ENCODE assay signal across 1 cellular context in genomic region chr1:54406339-54407181, GRCh38.
A peak's percentile ranks its signal among the peaks of the same experiment; 100 is the strongest.
TF ChIP-seq lines count a peak whose summit lies in the region.

TSS of gene SSBP3 (minus strand) at chr1:54406394.

TF ChIP-seq in K562, 482 proteins besides CTCF, POLR2A, EP300 and RAD21 (continued from another document and continues in another):
- TF ChIP-seq FOS (IDR thresholded peaks at IDR 0.05; ENCODE audit: extremely low read depth, insufficient read length) (peak; percentile 82), EZH2 (IDR thresholded peaks at IDR 0.05; ENCODE audit: borderline replicate concordance, low read depth, low read length) (no peak), CBFA2T2 (conservative IDR thresholded peaks at IDR 0.05) (no peak), EP400 (IDR thresholded peaks at IDR 0.05) (no peak), MCM7 (IDR thresholded peaks at IDR 0.05) (no peak), ZNF76 (CRISPR knock-in tag; IDR thresholded peaks at IDR 0.05; ENCODE audit: borderline replicate concordance) (peak; percentile 85; the same call in 1 of the 2 replicates), CHCHD3 (CRISPR knock-in tag; IDR thresholded peaks at IDR 0.05) (no peak), ZBTB2 (IDR thresholded peaks at IDR 0.05) (0 out of 2 replicates have a peak, but pooled peaks have one; percentile 35), CBFB (CRISPR knock-in tag; IDR thresholded peaks at IDR 0.05) (no peak), XRCC3 (IDR thresholded peaks at IDR 0.05) (no peak), SAFB2 (IDR thresholded peaks at IDR 0.05; ENCODE audit: borderline replicate concordance, low read depth, low read length, severe bottlenecking) (no peak), STAT5A (IDR thresholded peaks at IDR 0.05; ENCODE audit: borderline replicate concordance, low read length) (no peak), CBFA2T3 (IDR thresholded peaks at IDR 0.05) (0 out of 2 replicates have a peak, but pooled peaks have one; percentile 8), ZKSCAN3 (CRISPR knock-in tag; IDR thresholded peaks at IDR 0.05) (no peak), MYC (IDR thresholded peaks at IDR 0.05; ENCODE audit: low read depth, low read length) (peak; percentile 22; the same call in 1 of the 2 replicates), MYC (CRISPR knock-in tag; IDR thresholded peaks at IDR 0.05; ENCODE audit: borderline replicate concordance, low read depth) (no peak), FOXA3 (CRISPR knock-in tag; conservative IDR thresholded peaks at IDR 0.05 in 1 of 2, IDR thresholded peaks at IDR 0.05 in 1 of 2) (no peak), RB1 (IDR thresholded peaks at IDR 0.05; ENCODE audit: low read depth) (peak; percentile 84), POLR3A (IDR thresholded peaks at IDR 0.05; ENCODE audit: borderline replicate concordance, extremely low read depth, insufficient read depth, insufficient read length) (no peak), TEAD1 (CRISPR knock-in tag; IDR thresholded peaks at IDR 0.05) (no peak), IFI16 (CRISPR knock-in tag; IDR thresholded peaks at IDR 0.05) (no peak), ZNF444 (CRISPR knock-in tag; IDR thresholded peaks at IDR 0.05) (no peak), TBL1XR1 (IDR thresholded peaks at IDR 0.05; ENCODE audit: low read length in 2 of 2) (no peak; a peak in 1 of 4 replicates), PTBP1 (IDR thresholded peaks at IDR 0.05; ENCODE audit: low read depth, low read length) (no peak), ELF1 (tag; IDR thresholded peaks at IDR 0.05) (no peak), LCOR (CRISPR knock-in tag; IDR thresholded peaks at IDR 0.05) (no peak), POLR2H (tag; IDR thresholded peaks at IDR 0.05; ENCODE audit: low read depth) (no peak), ZBTB26 (CRISPR knock-in tag; IDR thresholded peaks at IDR 0.05) (no peak), CBX3 (IDR thresholded peaks at IDR 0.05; ENCODE audit: borderline replicate concordance in 1 of 2, low read length in 2 of 2) (no peak), HINFP (tag; conservative IDR thresholded peaks at IDR 0.05; ENCODE audit: low read depth) (no peak), PRPF4 (IDR thresholded peaks at IDR 0.05; ENCODE audit: insufficient read depth, low read depth, low read length, poor library complexity, severe bottlenecking) (no peak), ZBTB8A (IDR thresholded peaks at IDR 0.05; ENCODE audit: partially characterized antibody) (no peak), MYBL2 (IDR thresholded peaks at IDR 0.05; ENCODE audit: low read depth) (no peak), MYBL2 (CRISPR knock-in tag; IDR thresholded peaks at IDR 0.05; ENCODE audit: borderline replicate concordance) (no peak), TEAD2 (tag; IDR thresholded peaks at IDR 0.05) (no peak), THAP12 (CRISPR knock-in tag; IDR thresholded peaks at IDR 0.05) (peak; percentile 89), PHB2 (IDR thresholded peaks at IDR 0.05; ENCODE audit: low read depth) (no peak), RNF2 (IDR thresholded peaks at IDR 0.05) (no peak), NCOA2 (IDR thresholded peaks at IDR 0.05; ENCODE audit: partially characterized antibody in 2 of 2) (no peak), IRF2 (CRISPR knock-in tag; IDR thresholded peaks at IDR 0.05) (no peak), BDP1 (IDR thresholded peaks at IDR 0.05; ENCODE audit: insufficient read depth, insufficient read length) (no peak), CAMTA2 (CRISPR knock-in tag; conservative IDR thresholded peaks at IDR 0.05) (no peak; the same call in 1 of the 2 replicates), GTF2A2 (tag; IDR thresholded peaks at IDR 0.05) (no peak), RBM15 (IDR thresholded peaks at IDR 0.05; ENCODE audit: insufficient read depth, low read length) (no peak), NR3C1 (CRISPR knock-in tag; IDR thresholded peaks at IDR 0.05) (no peak), SMARCA4 (IDR thresholded peaks at IDR 0.05) (no peak), CREB3L1 (IDR thresholded peaks at IDR 0.05; ENCODE audit: borderline replicate concordance, low read depth) (0 out of 2 replicates have a peak, but pooled peaks have one; percentile 44), ZNF311 (CRISPR knock-in tag; IDR thresholded peaks at IDR 0.05) (no peak), RBBP5 (IDR thresholded peaks at IDR 0.05; ENCODE audit: borderline replicate concordance, insufficient read depth, low read length, poor library complexity, severe bottlenecking) (peak; percentile 57), TCFL5 (CRISPR knock-in tag; conservative IDR thresholded peaks at IDR 0.05) (no peak), ERF (CRISPR knock-in tag; IDR thresholded peaks at IDR 0.05) (0 out of 2 replicates have a peak, but pooled peaks have one; percentile 46), CTCFL (IDR thresholded peaks at IDR 0.05; ENCODE audit: borderline replicate concordance, insufficient read depth, low read depth, low read length, poor library complexity, severe bottlenecking) (no peak)
- TF ChIP-seq, protein P1, sequence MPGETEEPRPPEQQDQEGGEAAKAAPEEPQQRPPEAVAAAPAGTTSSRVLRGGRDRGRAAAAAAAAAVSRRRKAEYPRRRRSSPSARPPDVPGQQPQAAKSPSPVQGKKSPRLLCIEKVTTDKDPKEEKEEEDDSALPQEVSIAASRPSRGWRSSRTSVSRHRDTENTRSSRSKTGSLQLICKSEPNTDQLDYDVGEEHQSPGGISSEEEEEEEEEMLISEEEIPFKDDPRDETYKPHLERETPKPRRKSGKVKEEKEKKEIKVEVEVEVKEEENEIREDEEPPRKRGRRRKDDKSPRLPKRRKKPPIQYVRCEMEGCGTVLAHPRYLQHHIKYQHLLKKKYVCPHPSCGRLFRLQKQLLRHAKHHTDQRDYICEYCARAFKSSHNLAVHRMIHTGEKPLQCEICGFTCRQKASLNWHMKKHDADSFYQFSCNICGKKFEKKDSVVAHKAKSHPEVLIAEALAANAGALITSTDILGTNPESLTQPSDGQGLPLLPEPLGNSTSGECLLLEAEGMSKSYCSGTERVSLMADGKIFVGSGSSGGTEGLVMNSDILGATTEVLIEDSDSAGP (CRISPR knock-in tag; IDR thresholded peaks at IDR 0.05), result no peak
- TF ChIP-seq, protein P2, sequence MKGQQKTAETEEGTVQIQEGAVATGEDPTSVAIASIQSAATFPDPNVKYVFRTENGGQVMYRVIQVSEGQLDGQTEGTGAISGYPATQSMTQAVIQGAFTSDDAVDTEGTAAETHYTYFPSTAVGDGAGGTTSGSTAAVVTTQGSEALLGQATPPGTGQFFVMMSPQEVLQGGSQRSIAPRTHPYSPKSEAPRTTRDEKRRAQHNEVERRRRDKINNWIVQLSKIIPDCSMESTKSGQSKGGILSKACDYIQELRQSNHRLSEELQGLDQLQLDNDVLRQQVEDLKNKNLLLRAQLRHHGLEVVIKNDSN (CRISPR knock-in tag; IDR thresholded peaks at IDR 0.05), result no peak
- TF ChIP-seq, protein P3, sequence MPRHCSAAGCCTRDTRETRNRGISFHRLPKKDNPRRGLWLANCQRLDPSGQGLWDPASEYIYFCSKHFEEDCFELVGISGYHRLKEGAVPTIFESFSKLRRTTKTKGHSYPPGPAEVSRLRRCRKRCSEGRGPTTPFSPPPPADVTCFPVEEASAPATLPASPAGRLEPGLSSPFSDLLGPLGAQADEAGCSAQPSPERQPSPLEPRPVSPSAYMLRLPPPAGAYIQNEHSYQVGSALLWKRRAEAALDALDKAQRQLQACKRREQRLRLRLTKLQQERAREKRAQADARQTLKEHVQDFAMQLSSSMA (CRISPR knock-in tag; IDR thresholded peaks at IDR 0.05), result no peak
- TF ChIP-seq, protein P4, sequence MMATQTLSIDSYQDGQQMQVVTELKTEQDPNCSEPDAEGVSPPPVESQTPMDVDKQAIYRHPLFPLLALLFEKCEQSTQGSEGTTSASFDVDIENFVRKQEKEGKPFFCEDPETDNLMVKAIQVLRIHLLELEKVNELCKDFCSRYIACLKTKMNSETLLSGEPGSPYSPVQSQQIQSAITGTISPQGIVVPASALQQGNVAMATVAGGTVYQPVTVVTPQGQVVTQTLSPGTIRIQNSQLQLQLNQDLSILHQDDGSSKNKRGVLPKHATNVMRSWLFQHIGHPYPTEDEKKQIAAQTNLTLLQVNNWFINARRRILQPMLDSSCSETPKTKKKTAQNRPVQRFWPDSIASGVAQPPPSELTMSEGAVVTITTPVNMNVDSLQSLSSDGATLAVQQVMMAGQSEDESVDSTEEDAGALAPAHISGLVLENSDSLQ (IDR thresholded peaks at IDR 0.05), result peak; percentile 96
- TF ChIP-seq, protein P5, sequence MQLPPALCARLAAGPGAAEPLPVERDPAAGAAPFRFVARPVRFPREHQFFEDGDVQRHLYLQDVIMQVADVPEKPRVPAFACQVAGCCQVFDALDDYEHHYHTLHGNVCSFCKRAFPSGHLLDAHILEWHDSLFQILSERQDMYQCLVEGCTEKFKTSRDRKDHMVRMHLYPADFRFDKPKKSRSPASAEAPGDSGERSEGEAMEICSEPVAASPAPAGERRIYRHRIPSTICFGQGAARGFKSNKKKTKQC (CRISPR knock-in tag; IDR thresholded peaks at IDR 0.05), result no peak
